In genomic region chr6:390914-391558, GRCh38 we compare ENCODE assay signal across 8 cellular contexts. TPM values are rescaled to one million over a fixed set of nuclear protein-coding genes. Genes with fewer than 3 reads are reported as not detected.
DNase-seq lines count a peak whose midpoint lies in the region; ATAC-seq, FAIRE-seq and TF ChIP-seq lines count a peak whose summit lies in the region.

No MANE protein-coding gene starts in this region.

- FAIRE-seq in small intestine (lab: Jason Lieb, UNC) = no peak

- CTCF ChIA-PET in T-cell (lab: Charles Lee) = interaction anchor here in 1 of 2 donors (0.6 to 0.9 kb wide), 2 partner anchors 159 to 165 kb away, joined by 3 to 5 read pairs; no protein-coding TSS in a partner anchor

- H3K36me3 Mint-ChIP-seq in HFFc6 (ENCODE audit: low read depth) = peaks cover 6% of the 10 kb centered on the region
- H3K36me3 Mint-ChIP-seq in T-cell = peaks cover 14% of the 10 kb centered on the region

- peak overlapping the region; percentile 7 to 36 for H3K4me3 ChIP-seq in foreskin fibroblast (ENCODE audit: low read depth in 1 of 2, low read length in 2 of 2)
- peak overlapping the region; percentile 59 to 63 for H3K4me3 ChIP-seq in small intestine (ENCODE audit: low read depth in 1 of 2, low read length in 2 of 2)

- H3K4me1 ChIP-seq in small intestine (ENCODE audit: control insufficient read depth in 2 of 2, insufficient read depth in 1 of 2, low read depth in 1 of 2, low read length in 1 of 2) = no peaks in the 10 kb centered on the region

- ATAC-seq in GM18502 (IDR thresholded peaks at IDR 0.05; ENCODE audit: poor library complexity, unreplicated experiment) = peak; percentile 27
- peak; percentile 14 to 30 (median 20) for ATAC-seq in T-cell (replicated peaks in 1 of 4)

- peak; percentile 28 for DNase-seq in HFFc6
- peak in 7 of 34 experiments; percentile 13 to 36 (median 25) for DNase-seq in T-cell
- peak; percentile 40 to 74 for DNase-seq in foreskin fibroblast
- DNase-seq in small intestine = no peak
- no peak for DNase-seq in HuH-7.5 (ENCODE audit: low spot score)
- DNase-seq in NCI-H345 treated with DMSO at 0.1 percent for 48 hours (lab: John Stamatoyannopoulos, UW; ENCODE audit: unreplicated experiment) = no peak
- no peak for DNase-seq in SIG-M5 (lab: John Stamatoyannopoulos, UW)

- peak overlapping the region in 1 of 2 donors; percentile 32 for H3K27ac ChIP-seq in small intestine (ENCODE audit: low read depth in 1 of 2, low read length in 1 of 2)

- POLR2A ChIA-PET in T-cell (lab: Charles Lee) = interaction anchor here in 1 of 2 donors (0.6 kb wide), 1 partner anchor 98 kb away, joined by 3 read pairs; no protein-coding TSS in a partner anchor

- H3K9me3 ChIP-seq in small intestine (ENCODE audit: control insufficient read depth, low read depth) = no peaks in the 10 kb centered on the region

- TF ChIP-seq CTCF in HFFc6 (IDR thresholded peaks at IDR 0.05) (no peak), foreskin fibroblast (IDR thresholded peaks at IDR 0.05; ENCODE audit: low read depth, low read length) (no peak)

- H3K27ac Mint-ChIP-seq in HFFc6 = no peak overlapping the region
- peak overlapping the region; percentile 81 to 83 for H3K27ac Mint-ChIP-seq in T-cell

- peak overlapping the region; percentile 67 for H3K4me3 Mint-ChIP-seq in HFFc6
- H3K4me3 Mint-ChIP-seq in T-cell = peak overlapping the region; percentile 84 to 99 (median 90)

- peaks cover 12% of the 10 kb centered on the region for H3K4me1 Mint-ChIP-seq in HFFc6 (ENCODE audit: low read depth)
- peaks cover 28 to 36% (median 29%) of the 10 kb centered on the region in 3 donors for H3K4me1 Mint-ChIP-seq in T-cell

- no peaks in the 10 kb centered on the region for H3K36me3 ChIP-seq in small intestine (ENCODE audit: control insufficient read depth in 2 of 2, insufficient read depth in 2 of 2, low read length in 2 of 2)

- peaks cover 19 to 28% of the 10 kb centered on the region in 2 donors for H3K27me3 ChIP-seq in small intestine (ENCODE audit: control insufficient read depth in 2 of 2, insufficient read depth in 2 of 2, low read length in 2 of 2)

- 2 to 5% (median 5%) methylated on average over 30 to 44 of the region's 44 CpGs for WGBS in small intestine, 3 donors

- H3K9me3 Mint-ChIP-seq in HFFc6 = peaks cover 4% of the 10 kb centered on the region; the same call in 1 of the 2 replicates
- H3K9me3 Mint-ChIP-seq in T-cell = no peaks in the 10 kb centered on the region

- peaks cover 32% of the 10 kb centered on the region for H3K27me3 Mint-ChIP-seq in HFFc6 (ENCODE audit: insufficient read depth)
- peaks cover 4 to 8% of the 10 kb centered on the region in 2 donors for H3K27me3 Mint-ChIP-seq in T-cell

RNA-seq across cellular contexts. Expression of gene IRF4, which starts 0.5 kb away (rescaled TPM):
- total RNA-seq in HFFc6 (2021; fragmentation: NEBNext Ultra II Directional; extraction: Animal tissue kit (Norgen Biotek cat#: 25700)) = not detected
- total RNA-seq in T-cell = 10 to 100 TPM; 16.9 to 67.2 (median 28.4) TPM
- 1 to 10 TPM in 2 of 3 donors, not detected in 1; 1.4 to 3.5 TPM for polyA plus RNA-seq in small intestine

Comparison
In these comparisons a context has a peak if more than half of its experiments do, and no peak if none do; other contexts are left out.
1. DNase-seq: peak in HFFc6 (single experiment) and foreskin fibroblast (2 of 2); none in small intestine (single experiment), HuH-7.5 (single experiment), NCI-H345 treated with DMSO at 0.1 percent for 48 hours (single experiment) and SIG-M5 (single experiment).
2. RNA of gene IRF4, which starts 0.5 kb away (total RNA-seq): 16.9 to 67.2 TPM in T-cell; not detected in HFFc6; every median in the first group is over 10 times any median in the second.